In genomic region chr7:7969306-7970112, GRCh38 we compare ENCODE assay signal across 8 cellular contexts. TPM values are rescaled to one million over a fixed set of nuclear protein-coding genes. Genes with fewer than 3 reads are reported as not detected.
DNase-seq lines count a peak whose midpoint lies in the region; ATAC-seq, FAIRE-seq and TF ChIP-seq lines count a peak whose summit lies in the region.

No MANE protein-coding gene starts in this region.

- no peak for ATAC-seq in HG03159 (IDR thresholded peaks at IDR 0.05; ENCODE audit: unreplicated experiment)

- peak; percentile 71 for FAIRE-seq in GM18507 (lab: Jason Lieb, UNC)

- TF ChIP-seq CTCF in AG04449 (IDR thresholded peaks at IDR 0.05; ENCODE audit: insufficient read depth, low read length, missing control alignments) (no peak), astrocyte of the cerebellum (IDR thresholded peaks at IDR 0.05; ENCODE audit: low read depth, low read length, missing control alignments) (no peak), sigmoid colon (IDR thresholded peaks at IDR 0.05) (no peak)

- H3K9me3 ChIP-seq in iPS DF 6.9 (ENCODE audit: control insufficient read depth, insufficient read depth, low read length): no peaks in the 10 kb centered on the region
- no peaks in the 10 kb centered on the region for H3K9me3 ChIP-seq in sigmoid colon

- DNase-seq in AG04449 (ENCODE audit: low read depth, low spot score) (no peak), GM18507 (ENCODE audit: extremely low spot score, insufficient read length, low read depth) (no peak), KBM-7 (peak; percentile 77), SW480 (ENCODE audit: low spot score) (peak; percentile 65), astrocyte of the cerebellum (ENCODE audit: low read depth) (peak; percentile 22), iPS DF 6.9 (ENCODE audit: low read depth, low spot score) (no peak), sigmoid colon (peak; percentile 69)

- intact Hi-C loops in sigmoid colon (cut with DNase I): loop anchor here (2.0 to 10.0 kb wide), 5 partner anchors 247 to 785 kb away; partner anchors contain the start of genes C1GALT1, MIOS and UMAD1

- H3K27me3 ChIP-seq in iPS DF 6.9 (ENCODE audit: control insufficient read depth, insufficient read depth, low read length) (no peaks in the 10 kb centered on the region), sigmoid colon (no peaks in the 10 kb centered on the region)

- in situ Hi-C loops in KBM-7 (cut with MboI; ENCODE audit: low pct_unique_long_range_greater_than_20kb, low sequenced_read_pairs) (no loop called here), astrocyte of the cerebellum (cut with HindIII; ENCODE audit: low sequenced_read_pairs) (no loop called here)

- H3K27ac ChIP-seq in iPS DF 6.9 (ENCODE audit: low read length) (no peak overlapping the region), sigmoid colon (peak overlapping the region; percentile 89 to 99 (median 97))

- H3K36me3 ChIP-seq in iPS DF 6.9 (ENCODE audit: control insufficient read depth, insufficient read depth, low read length): no peaks in the 10 kb centered on the region
- no peaks in the 10 kb centered on the region for H3K36me3 ChIP-seq in sigmoid colon

- H3K4me1 ChIP-seq in iPS DF 6.9 (ENCODE audit: control insufficient read depth, insufficient read depth, low read length): no peaks in the 10 kb centered on the region; the same call in 1 of the 2 replicates
- H3K4me1 ChIP-seq in sigmoid colon: peaks cover 0 to 19% (median 7%) of the 10 kb centered on the region in 4 donors

- peak overlapping the region; percentile 78 for H3K4me3 ChIP-seq in AG04449 (ENCODE audit: low read depth, low read length)
- H3K4me3 ChIP-seq in astrocyte of the cerebellum (ENCODE audit: low read depth, low read length): peak overlapping the region; percentile 82
- H3K4me3 ChIP-seq in iPS DF 6.9 (ENCODE audit: low read length): peak overlapping the region; percentile 94
- H3K4me3 ChIP-seq in sigmoid colon: peak overlapping the region; percentile 87 to 95 (median 92)

- POLR2A ChIA-PET in AG04449 (lab: Yijun Ruan, JAX): no interaction called here

- no peak for TF ChIP-seq EP300 in sigmoid colon (IDR thresholded peaks at IDR 0.05)

- no CpG with 5 or more reads among the region's 91 CpGs for WGBS in iPS DF 6.9 (ENCODE audit: insufficient coverage, insufficient read length)
- 0% methylated on average over 91 of the region's 91 CpGs for WGBS in sigmoid colon, 2 donors

- no peak for TF ChIP-seq POLR2A in sigmoid colon (IDR thresholded peaks at IDR 0.05)

- CTCF ChIA-PET in AG04449 (lab: Yijun Ruan, JAX): interaction anchor here (0.7 to 4.6 kb wide), 2 partner anchors 13 to 289 kb away, joined by 3 to 23 read pairs; no protein-coding TSS in a partner anchor

RNA-seq across cellular contexts. Expression of gene GLCCI1, which starts 0.9 kb away (rescaled TPM):
- total RNA-seq in sigmoid colon: 10 to 100 TPM in 2 of 4 donors, 1 to 10 TPM in 2; 3.8 to 17.7 (median 10.6) TPM
- polyA plus RNA-seq in sigmoid colon: 1 to 10 TPM; 1.4 to 6.1 (median 2.4) TPM

Comparison
In these comparisons a context has a peak if more than half of its experiments do, and no peak if none do; other contexts are left out.
1. DNase-seq: peak in KBM-7 (single experiment), SW480 (single experiment), astrocyte of the cerebellum (single experiment) and sigmoid colon (single experiment); none in AG04449 (single experiment), GM18507 (single experiment) and iPS DF 6.9 (single experiment).
2. Peak in every context shown above with its lines, with median percentiles within 50 percentile points of each other: H3K4me3 ChIP-seq.